In genomic region chr2:234834228-234834923, GRCh38 we compare ENCODE assay signal across 18 cellular contexts.
"Had no signal": no experiment of that assay in that cellular context is flagged by ENCODE, and none has a peak within 500 bp of the region (broad histone marks: within the 10 kb centered on the region; RNA-seq: fewer than 3 reads in every experiment).

No MANE protein-coding gene starts in this region.

- H3K9me3 Mint-ChIP-seq: naive thymus-derived CD8-positive, alpha-beta T cell; neural crest cell; stimulated activated effector memory CD8-positive, alpha-beta T cell treated with anti-CD3 and anti-CD28 coated beads, Interleukin-12 subunit alpha, Interleukin-12 subunit beta, amount 100 ng/mL, for 72 hours had no signal

- H3K36me3 Mint-ChIP-seq: naive thymus-derived CD8-positive, alpha-beta T cell; stimulated activated effector memory CD8-positive, alpha-beta T cell treated with anti-CD3 and anti-CD28 coated beads, Interleukin-12 subunit alpha, Interleukin-12 subunit beta, amount 100 ng/mL, for 72 hours had no signal

- H3K27ac ChIP-seq: heart right ventricle, left lung, ovary, testis, tibial nerve had no signal

- H3K4me1 ChIP-seq: left lung, tibial nerve had no signal

- ATAC-seq: esophagus mucosa; left lung; naive thymus-derived CD8-positive, alpha-beta T cell; stimulated activated effector memory CD8-positive, alpha-beta T cell treated with anti-CD3 and anti-CD28 coated beads, Interleukin-12 subunit alpha, Interleukin-12 subunit beta, amount 100 ng/mL, for 72 hours; stimulated activated naive CD8-positive, alpha-beta T cell treated with anti-CD3 and anti-CD28 coated beads, Interleukin-15, Interleukin-2, amounts not matched to agents 100 U/mL and 50 U/mL, for 24 hours had no signal

- FAIRE-seq: endometrium, frontal cortex had no signal

- H3K4me1 Mint-ChIP-seq: naive thymus-derived CD8-positive, alpha-beta T cell; stimulated activated effector memory CD8-positive, alpha-beta T cell treated with anti-CD3 and anti-CD28 coated beads, Interleukin-12 subunit alpha, Interleukin-12 subunit beta, amount 100 ng/mL, for 72 hours had no signal

- DNase-seq: effector memory CD4-positive, alpha-beta T cell; heart right ventricle; hypothalamus; islet precursor cell; left lung; naive thymus-derived CD8-positive, alpha-beta T cell; nucleus accumbens; ovary; stimulated activated CD4-positive, alpha-beta T cell treated with anti-CD3 and anti-CD28 coated beads, Interleukin-2, amount 100 ng/mL, for 48 hours; stimulated activated naive CD8-positive, alpha-beta T cell treated with anti-CD3 and anti-CD28 coated beads, Interleukin-15, Interleukin-2, amounts not matched to agents 100 U/mL and 50 U/mL, for 24 hours; testis had no signal

- H3K27ac Mint-ChIP-seq: stimulated activated effector memory CD8-positive, alpha-beta T cell treated with anti-CD3 and anti-CD28 coated beads, Interleukin-12 subunit alpha, Interleukin-12 subunit beta, amount 100 ng/mL, for 72 hours had no signal

- H3K4me3 ChIP-seq: heart right ventricle, left lung, ovary, smooth muscle cell, testis, tibial nerve had no signal

- H3K36me3 ChIP-seq: heart right ventricle, left lung, ovary, tibial nerve had no signal

- H3K4me3 Mint-ChIP-seq: naive thymus-derived CD8-positive, alpha-beta T cell; neural crest cell; stimulated activated effector memory CD8-positive, alpha-beta T cell treated with anti-CD3 and anti-CD28 coated beads, Interleukin-12 subunit alpha, Interleukin-12 subunit beta, amount 100 ng/mL, for 72 hours had no signal

- H3K9me3 ChIP-seq: heart right ventricle, left lung, ovary, testis, tibial nerve had no signal

- H3K27me3 ChIP-seq: heart right ventricle, left lung, ovary, testis, tibial nerve had no signal

- H3K4me2 ChIP-seq: smooth muscle cell had no signal
